Comparison of ENCODE assay signal across 1 cellular context in genomic region chr11:75430692-75431532, GRCh38.
A peak's percentile ranks its signal among the peaks of the same experiment; 100 is the strongest.
TF ChIP-seq lines count a peak whose summit lies in the region.

No MANE protein-coding gene starts in this region.

TF ChIP-seq in H1, 55 proteins besides CTCF, POLR2A, EP300 and RAD21:
- TF ChIP-seq EZH2 (IDR thresholded peaks at IDR 0.05; ENCODE audit: low read depth, low read length, severe bottlenecking), result peak; percentile 67
- peak; percentile 85; the same call in 1 of the 2 replicates for TF ChIP-seq SUZ12 (IDR thresholded peaks at IDR 0.05; ENCODE audit: low read length)
- TF ChIP-seq RBBP5 (IDR thresholded peaks at IDR 0.05; ENCODE audit: borderline replicate concordance, low read depth, low read length), result no peak
